Comparison of ENCODE assay signal across 1 cellular context in genomic region chr10:12534824-12535223, GRCh38.
TF ChIP-seq lines count a peak whose summit lies in the region.

No MANE protein-coding gene starts in this region.

TF ChIP-seq in K562, 482 proteins besides CTCF, POLR2A, EP300 and RAD21 (continued from another document):
- TF ChIP-seq ATF3 (IDR thresholded peaks at IDR 0.05) (peak; percentile 65), ATF3 (CRISPR knock-in tag; conservative IDR thresholded peaks at IDR 0.05) (no peak)
